ENCODE assay signal across 9 cellular contexts in the genomic region with DNA sequence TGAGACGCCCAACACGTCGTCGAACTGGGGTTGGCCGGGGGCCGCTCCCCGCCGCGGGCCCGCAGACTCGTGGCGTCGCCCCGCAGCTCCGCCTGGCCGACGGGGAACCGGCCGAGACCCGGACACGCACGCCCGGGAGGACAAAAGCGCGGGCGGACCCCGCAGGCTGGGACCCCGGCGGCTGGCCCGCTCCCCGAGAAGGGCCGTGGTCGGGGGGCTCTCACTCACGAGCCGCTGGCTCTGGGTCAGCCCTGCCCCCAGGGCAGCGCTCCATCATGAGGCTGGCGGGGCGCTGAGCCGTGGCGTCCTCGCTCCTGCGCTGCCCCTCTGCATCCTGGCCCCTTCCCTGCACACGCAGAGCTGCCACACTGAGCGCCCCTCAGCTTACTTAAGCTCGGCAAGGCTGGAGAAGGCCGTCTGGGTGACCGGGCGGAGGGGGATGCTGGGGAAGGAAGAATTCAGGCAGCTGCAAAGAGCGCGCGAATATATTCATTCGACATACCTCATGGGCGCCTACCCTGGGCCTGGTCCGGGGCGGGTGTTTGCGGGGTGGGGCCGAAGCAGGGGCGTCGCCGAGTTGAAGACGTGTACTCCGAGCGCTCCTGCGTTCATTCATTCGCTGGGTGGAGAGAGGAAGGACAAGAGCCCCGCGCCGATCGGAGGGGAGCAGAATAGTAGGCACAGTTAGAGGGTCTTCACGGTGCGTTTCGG. TPM values are rescaled to one million over a fixed set of nuclear protein-coding genes. Genes with fewer than 3 reads are reported as not detected.
DNase-seq lines count a peak whose midpoint lies in the region; ATAC-seq and TF ChIP-seq lines count a peak whose summit lies in the region.
"Had no signal": no experiment of that assay in that cellular context is flagged by ENCODE, and none has a peak within 500 bp of the region (broad histone marks: within the 10 kb centered on the region; RNA-seq: fewer than 3 reads in every experiment).

No MANE protein-coding gene starts in this region.

- H3K27ac ChIP-seq in GM23338 (ENCODE audit: low read depth) (peak overlapping the region; percentile 55; the same call in 1 of the 2 replicates), gastrocnemius medialis (peak overlapping the region; percentile 35 to 62 (median 46))
- H3K27ac ChIP-seq: HL-60 had no signal

- H3K4me1 Mint-ChIP-seq in CD14-positive monocyte (peaks cover 46% of the 10 kb centered on the region), GM23338 (peaks cover 39% of the 10 kb centered on the region)
- peaks cover 19% of the 10 kb centered on the region for H3K4me1 Mint-ChIP-seq in activated T-helper 1 cell treated with anti-CD3 and anti-CD28 coated beads, Interleukin-12 subunit alpha, Interleukin-12 subunit beta, Interleukin-2, Interleukin-4 antibody, amounts not matched to agents 30 ng/mL and 10 ng/mL and 1 ng/mL, durations not matched to agents 14 hours and 24 hours and 36 hours (ENCODE audit: low read depth)

- H3K27ac Mint-ChIP-seq in CD14-positive monocyte: peak overlapping the region in 3 of 7 donors; percentile 30 to 63 (median 53)
- peak overlapping the region; percentile 63; the same call in 1 of the 2 replicates for H3K27ac Mint-ChIP-seq in GM23338
- H3K27ac Mint-ChIP-seq in activated T-helper 1 cell treated with anti-CD3 and anti-CD28 coated beads, Interleukin-12 subunit alpha, Interleukin-12 subunit beta, Interleukin-2, Interleukin-4 antibody, amounts not matched to agents 30 ng/mL and 10 ng/mL and 1 ng/mL, durations not matched to agents 14 hours and 24 hours and 36 hours: peak overlapping the region; percentile 54

- peak overlapping the region; percentile 97 for H2AFZ ChIP-seq in GM23338

- 0 out of 2 replicates have a peak, but pooled peaks cover 3% of the 10 kb centered on the region for H3F3A ChIP-seq in GM23338 (replicated peaks; ENCODE audit: low read depth)

- ATAC-seq in GM23338: peak; percentile 84
- peak; percentile 42 to 52 for ATAC-seq in gastrocnemius medialis
- ATAC-seq in HG03469 (IDR thresholded peaks at IDR 0.05; ENCODE audit: unreplicated experiment): no peak

- H3K9me3 Mint-ChIP-seq in CD14-positive monocyte: peaks cover 11 to 48% (median 35%) of the 10 kb centered on the region in 7 donors
- H3K9me3 Mint-ChIP-seq in GM23338: no peaks in the 10 kb centered on the region
- no peaks in the 10 kb centered on the region for H3K9me3 Mint-ChIP-seq in activated T-helper 1 cell treated with anti-CD3 and anti-CD28 coated beads, Interleukin-12 subunit alpha, Interleukin-12 subunit beta, Interleukin-2, Interleukin-4 antibody, amounts not matched to agents 30 ng/mL and 10 ng/mL and 1 ng/mL, durations not matched to agents 14 hours and 24 hours and 36 hours

- TF ChIP-seq POLR2A in gastrocnemius medialis (IDR thresholded peaks at IDR 0.05): no peak

- peak overlapping the region; percentile 92 for H3K4me2 ChIP-seq in GM23338

- H3K79me2 ChIP-seq in GM23338 (replicated peaks; ENCODE audit: insufficient read depth): no peaks in the 10 kb centered on the region

- TF ChIP-seq CTCF in CD14-positive monocyte (IDR thresholded peaks at IDR 0.05) (no peak), GM23338 (conservative IDR thresholded peaks at IDR 0.05; ENCODE audit: low read depth in 2 of 2) (no peak), gastrocnemius medialis (IDR thresholded peaks at IDR 0.05 in 4 of 5, conservative IDR thresholded peaks at IDR 0.05 in 1 of 5) (no peak)

- no peaks in the 10 kb centered on the region for H4K20me1 ChIP-seq in GM23338 (replicated peaks; ENCODE audit: insufficient read depth)

- no peaks in the 10 kb centered on the region for H3K36me3 ChIP-seq in GM23338 (ENCODE audit: insufficient read depth)
- no peaks in the 10 kb centered on the region for H3K36me3 ChIP-seq in gastrocnemius medialis

- no peaks in the 10 kb centered on the region for H3K9me3 ChIP-seq in gastrocnemius medialis

- H3K4me3 Mint-ChIP-seq in CD14-positive monocyte (peak overlapping the region; percentile 76 to 86), GM23338 (peak overlapping the region; percentile 89)
- H3K4me3 Mint-ChIP-seq in activated T-helper 1 cell treated with anti-CD3 and anti-CD28 coated beads, Interleukin-12 subunit alpha, Interleukin-12 subunit beta, Interleukin-2, Interleukin-4 antibody, amounts not matched to agents 30 ng/mL and 10 ng/mL and 1 ng/mL, durations not matched to agents 14 hours and 24 hours and 36 hours: peak overlapping the region; percentile 66

- no peaks in the 10 kb centered on the region for H3K9me2 ChIP-seq in GM23338 (ENCODE audit: insufficient read depth)

- in situ Hi-C loops in gastrocnemius medialis (cut with MboI; ENCODE audit: low sequenced_read_pairs in 4 of 4): no loop called here

- intact Hi-C loops in CD14-positive monocyte (cut with micrococcal nuclease): no loop called here
- intact Hi-C loops in activated T-helper 1 cell treated with anti-CD3 and anti-CD28 coated beads, Interleukin-12 subunit alpha, Interleukin-12 subunit beta, Interleukin-2, Interleukin-4 antibody, amounts not matched to agents 30 ng/mL and 10 ng/mL and 1 ng/mL, durations not matched to agents 14 hours and 24 hours and 36 hours (cut with micrococcal nuclease): no loop called here
- intact Hi-C loops in gastrocnemius medialis (cut with DNase I; ENCODE audit: low total_unique reads): no loop called here

- H3K4me1 ChIP-seq in GM23338 (ENCODE audit: insufficient read depth) (peaks cover 36% of the 10 kb centered on the region), gastrocnemius medialis (peaks cover 0 to 19% of the 10 kb centered on the region in 2 donors)

- H3K27me3 Mint-ChIP-seq in CD14-positive monocyte (ENCODE audit: low read depth in 3 of 3): peaks cover 42 to 56% (median 48%) of the 10 kb centered on the region in 3 donors
- H3K27me3 Mint-ChIP-seq in GM23338 (ENCODE audit: insufficient read depth, low read depth, poor library complexity): peaks cover 13% of the 10 kb centered on the region
- peaks cover 33% of the 10 kb centered on the region for H3K27me3 Mint-ChIP-seq in activated T-helper 1 cell treated with anti-CD3 and anti-CD28 coated beads, Interleukin-12 subunit alpha, Interleukin-12 subunit beta, Interleukin-2, Interleukin-4 antibody, amounts not matched to agents 30 ng/mL and 10 ng/mL and 1 ng/mL, durations not matched to agents 14 hours and 24 hours and 36 hours (ENCODE audit: insufficient read depth)

- H3K36me3 Mint-ChIP-seq in CD14-positive monocyte (peaks cover 13 to 21% of the 10 kb centered on the region in 2 donors), GM23338 (ENCODE audit: low read depth) (peaks cover 17% of the 10 kb centered on the region; the same call in 2 of the 3 replicates)
- peaks cover 3% of the 10 kb centered on the region for H3K36me3 Mint-ChIP-seq in activated T-helper 1 cell treated with anti-CD3 and anti-CD28 coated beads, Interleukin-12 subunit alpha, Interleukin-12 subunit beta, Interleukin-2, Interleukin-4 antibody, amounts not matched to agents 30 ng/mL and 10 ng/mL and 1 ng/mL, durations not matched to agents 14 hours and 24 hours and 36 hours (ENCODE audit: low read depth)

- H3K27me3 ChIP-seq in GM23338 (ENCODE audit: insufficient read depth): no peaks in the 10 kb centered on the region
- H3K27me3 ChIP-seq in gastrocnemius medialis: no peaks in the 10 kb centered on the region

- H3K4me3 ChIP-seq in GM23338 (peak overlapping the region; percentile 84), gastrocnemius medialis (peak overlapping the region; percentile 62 to 76 (median 72))

- no peak for DNase-seq in CD14-positive monocyte (ENCODE audit: low spot score)
- DNase-seq in GM23338 (ENCODE audit: low spot score): peak; percentile 90
- no peak for DNase-seq in activated T-helper 1 cell treated with anti-CD3 and anti-CD28 coated beads, Interleukin-12 subunit alpha, Interleukin-12 subunit beta, Interleukin-2, Interleukin-4 antibody, amounts not matched to agents 30 ng/mL and 10 ng/mL and 1 ng/mL, durations not matched to agents 14 hours and 24 hours and 36 hours (ENCODE audit: low spot score)
- peak; percentile 35 for DNase-seq in hepatic stellate cell (ENCODE audit: low spot score)
- no peak for DNase-seq in gastrocnemius medialis
- no peak for DNase-seq in NCI-H2107 treated with DMSO at 0.1 percent for 48 hours (lab: John Stamatoyannopoulos, UW; ENCODE audit: unreplicated experiment)
- no peak for DNase-seq in GM19238 (ENCODE audit: insufficient read length, low spot score)

TF ChIP-seq in GM23338, 12 proteins besides CTCF, POLR2A, EP300 and RAD21:
- TF ChIP-seq CREB1 (CRISPR knock-in tag; IDR thresholded peaks at IDR 0.05; ENCODE audit: low read depth): peak; percentile 48
- TF ChIP-seq POLR2AphosphoS5 (IDR thresholded peaks at IDR 0.05; ENCODE audit: low read depth): peak; percentile 76
- TF ChIP-seq ZNF114 (CRISPR knock-in tag; IDR thresholded peaks at IDR 0.05): 0 out of 2 replicates have a peak, but pooled peaks have one; percentile 48
- TF ChIP-seq ZNF331 (CRISPR knock-in tag; IDR thresholded peaks at IDR 0.05; ENCODE audit: low read depth): no peak

RNA-seq across cellular contexts. Expression of gene CYB5R2, which starts 0.6 kb away (rescaled TPM):
- polyA plus RNA-seq in CD14-positive monocyte (1 to 10 TPM in 1 of 2 donors, under 1 TPM in 1; 0.52 to 3.7 TPM), GM23338 (2016; fragmentation: Nextera tagmentation; extraction: Ambion mirVana) (48.9 and 56.2 TPM in 2 replicates)
- 30.3 and 40.9 TPM in 2 replicates for total RNA-seq in GM23338 (2014; rRNA removed; shearing (Covaris generic))
- total RNA-seq in activated T-helper 1 cell treated with anti-CD3 and anti-CD28 coated beads, Interleukin-12 subunit alpha, Interleukin-12 subunit beta, Interleukin-2, Interleukin-4 antibody, amounts not matched to agents 30 ng/mL and 10 ng/mL and 1 ng/mL, durations not matched to agents 14 hours and 24 hours and 36 hours: 2.8 and 3.0 TPM in 2 replicates
- 1 to 10 TPM in 3 of 4 donors, under 1 TPM in 1; 1.00 to 3.9 (median 3.1) TPM for total RNA-seq in gastrocnemius medialis

RNA-seq across cellular contexts. Expression of gene OVCH2, which starts 32.4 kb away (rescaled TPM):
- polyA plus RNA-seq in CD14-positive monocyte: not detected
- 0.31 and 0.42 TPM in 2 replicates for total RNA-seq in GM23338 (2014; rRNA removed; shearing (Covaris generic))
- polyA plus RNA-seq in GM23338 (2016; fragmentation: Nextera tagmentation; extraction: Ambion mirVana): 0.33 and 1.3 TPM in 2 replicates
- total RNA-seq in activated T-helper 1 cell treated with anti-CD3 and anti-CD28 coated beads, Interleukin-12 subunit alpha, Interleukin-12 subunit beta, Interleukin-2, Interleukin-4 antibody, amounts not matched to agents 30 ng/mL and 10 ng/mL and 1 ng/mL, durations not matched to agents 14 hours and 24 hours and 36 hours: not detected in 2 replicates
- not detected for total RNA-seq in gastrocnemius medialis

Comparison
In these comparisons a context has a peak if more than half of its experiments do, and no peak if none do; other contexts are left out.
1. DNase-seq: peak in GM23338 (single experiment) and hepatic stellate cell (single experiment); none in CD14-positive monocyte (single experiment), activated T-helper 1 cell treated with anti-CD3 and anti-CD28 coated beads, Interleukin-12 subunit alpha, Interleukin-12 subunit beta, Interleukin-2, Interleukin-4 antibody, amounts not matched to agents 30 ng/mL and 10 ng/mL and 1 ng/mL, durations not matched to agents 14 hours and 24 hours and 36 hours (single experiment), gastrocnemius medialis (0 of 2), NCI-H2107 treated with DMSO at 0.1 percent for 48 hours (single experiment) and GM19238 (single experiment).
2. Peak in every context shown above with its lines, with median percentiles within 50 percentile points of each other: H3K4me3 Mint-ChIP-seq.